Comparison of ENCODE assay signal across 19 cellular contexts in the genomic region with DNA sequence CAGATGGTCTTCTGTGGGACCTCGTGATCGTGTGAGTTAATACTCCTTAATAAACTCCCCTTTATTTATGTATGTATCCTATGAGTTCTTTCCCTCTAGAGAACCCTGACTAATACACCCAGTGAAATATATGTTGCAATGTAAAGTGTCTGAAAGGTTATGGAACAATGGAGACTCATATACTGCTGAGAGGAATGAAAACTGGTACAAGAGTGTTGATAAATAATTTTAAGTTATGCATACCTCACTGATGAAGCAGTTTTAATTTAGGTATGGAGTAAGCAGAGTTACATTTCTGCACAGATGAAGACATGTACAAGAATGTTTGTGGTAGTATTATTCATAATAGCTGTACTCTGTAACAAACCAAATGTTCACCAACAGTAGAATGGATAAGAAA.
DNase-seq lines count a peak whose midpoint lies in the region; ATAC-seq and TF ChIP-seq lines count a peak whose summit lies in the region.
"Had no signal": no experiment of that assay in that cellular context is flagged by ENCODE, and none has a peak within 500 bp of the region (broad histone marks: within the 10 kb centered on the region; RNA-seq: fewer than 3 reads in every experiment).

No MANE protein-coding gene starts in this region.

- no peaks in the 10 kb centered on the region for H3K9me3 ChIP-seq in mammary epithelial cell (replicated peaks; ENCODE audit: insufficient read depth, low read length)
- H3K9me3 ChIP-seq: BLaER1, Caco-2 had no signal

- POLR2A ChIA-PET in MCF 10A (lab: Yijun Ruan, JAX) = no interaction called here

- 77% methylated on average over 2 of the region's 2 CpGs for WGBS in mammary epithelial cell (ENCODE audit: low coverage, missing lambda C conversion rate)

- H4K20me1 ChIP-seq in mammary epithelial cell (ENCODE audit: insufficient read depth, low read length) = no peaks in the 10 kb centered on the region
- H4K20me1 ChIP-seq: BLaER1 had no signal

- H3K4me1 ChIP-seq in mammary epithelial cell (ENCODE audit: insufficient read depth, low read length) = no peaks in the 10 kb centered on the region
- H3K4me1 ChIP-seq: BLaER1, Caco-2 had no signal

- in situ Hi-C loops in mammary epithelial cell (cut with MboI; ENCODE audit: low sequenced_read_pairs in 2 of 2) = no loop called here

- intact Hi-C loops in mammary epithelial cell (cut with micrococcal nuclease) (no loop called here), MCF 10A (cut with micrococcal nuclease) (no loop called here), left cardiac atrium (cut with DNase I) (no loop called here)

- TF ChIP-seq CTCF in mammary epithelial cell (conservative IDR thresholded peaks at IDR 0.05 in 1 of 2, IDR thresholded peaks at IDR 0.05 in 1 of 2; ENCODE audit: extremely low read depth in 1 of 2, insufficient read depth in 1 of 2, low read depth in 1 of 2, low read length in 2 of 2) = no peak
- no peak for TF ChIP-seq CTCF in MCF 10A (IDR thresholded peaks at IDR 0.05; ENCODE audit: unreplicated experiment)

- no peak overlapping the region for H3K4me3 ChIP-seq in mammary epithelial cell (replicated peaks in 1 of 3; ENCODE audit: insufficient read depth in 1 of 3, low read depth in 2 of 3, low read length in 3 of 3)
- H3K4me3 ChIP-seq: BLaER1, GM23248 had no signal

- no peaks in the 10 kb centered on the region for H3K4me1 Mint-ChIP-seq in MCF 10A (ENCODE audit: insufficient read depth, unreplicated experiment)
- no peaks in the 10 kb centered on the region for H3K4me1 Mint-ChIP-seq in stimulated activated memory B cell treated with anti-CD40 and anti-IgM and Interleukin-4, amounts not matched to agents 10 μg/mL and 1 μg/mL and 100 μg/mL, for 72 hours
- H3K4me1 Mint-ChIP-seq: B cell; CD4-positive, CD25-positive, alpha-beta regulatory T cell had no signal

- CTCF ChIA-PET in mammary epithelial cell (lab: Charles Lee; ENCODE audit: low non-redundant PET) (no interaction called here), MCF 10A (lab: Yijun Ruan, JAX) (no interaction called here)

- no peak overlapping the region for H3K9ac ChIP-seq in mammary epithelial cell (ENCODE audit: insufficient read depth, low read length)
- H3K9ac ChIP-seq: BLaER1, GM23248 had no signal

- no peaks in the 10 kb centered on the region for H3K36me3 ChIP-seq in mammary epithelial cell (ENCODE audit: insufficient read depth, low read length)
- H3K36me3 ChIP-seq: BLaER1 had no signal

- peak; percentile 27 for ATAC-seq in stimulated activated memory B cell treated with anti-CD40 and anti-IgM and Interleukin-4, amounts not matched to agents 10 μg/mL and 1 μg/mL and 100 μg/mL, for 72 hours
- ATAC-seq in left cardiac atrium = no peak
- ATAC-seq in activated CD4-positive, CD25-positive, alpha-beta regulatory T cell treated with anti-CD3 and anti-CD28 coated beads, Interleukin-2, amount 50 U/mL, for 24 hours = no peak
- ATAC-seq in SK-N-SH treated with all-trans-retinoic acid at 6 μM for 48 hours = no peak
- ATAC-seq: CD8-positive, alpha-beta T cell had no signal

- H3K79me2 ChIP-seq in mammary epithelial cell (ENCODE audit: insufficient read depth, low read length) = no peaks in the 10 kb centered on the region

- H3K4me3 Mint-ChIP-seq in MCF 10A (ENCODE audit: unreplicated experiment) = no peak overlapping the region
- H3K4me3 Mint-ChIP-seq in stimulated activated memory B cell treated with anti-CD40 and anti-IgM and Interleukin-4, amounts not matched to agents 10 μg/mL and 1 μg/mL and 100 μg/mL, for 72 hours = no peak overlapping the region
- H3K4me3 Mint-ChIP-seq: B cell; CD4-positive, CD25-positive, alpha-beta regulatory T cell; CD8-positive, alpha-beta T cell had no signal

- H3K27ac Mint-ChIP-seq in MCF 10A (ENCODE audit: low read depth, unreplicated experiment) = no peak overlapping the region
- no peak overlapping the region for H3K27ac Mint-ChIP-seq in stimulated activated memory B cell treated with anti-CD40 and anti-IgM and Interleukin-4, amounts not matched to agents 10 μg/mL and 1 μg/mL and 100 μg/mL, for 72 hours
- H3K27ac Mint-ChIP-seq: B cell; CD4-positive, CD25-positive, alpha-beta regulatory T cell; CD8-positive, alpha-beta T cell had no signal

- H3K4me2 ChIP-seq in mammary epithelial cell (ENCODE audit: insufficient read depth, low read depth, low read length) = no peak overlapping the region
- H3K4me2 ChIP-seq: BLaER1 had no signal

- no peak overlapping the region for H3K27ac ChIP-seq in mammary epithelial cell (ENCODE audit: insufficient read depth, low read depth, low read length)
- no peak overlapping the region for H3K27ac ChIP-seq in epithelial cell of prostate
- H3K27ac ChIP-seq: 22Rv1, BLaER1, C4-2B, GM23248 had no signal

- H3K27me3 Mint-ChIP-seq in MCF 10A (ENCODE audit: insufficient read depth, unreplicated experiment) = no peaks in the 10 kb centered on the region
- H3K27me3 Mint-ChIP-seq in stimulated activated memory B cell treated with anti-CD40 and anti-IgM and Interleukin-4, amounts not matched to agents 10 μg/mL and 1 μg/mL and 100 μg/mL, for 72 hours = no peaks in the 10 kb centered on the region
- H3K27me3 Mint-ChIP-seq: B cell; CD4-positive, CD25-positive, alpha-beta regulatory T cell had no signal

- no peak overlapping the region for H2AFZ ChIP-seq in mammary epithelial cell (ENCODE audit: low read depth, low read length)
- H2AFZ ChIP-seq: GM23248 had no signal

- no TSS peak for BruUV-seq in mammary epithelial cell (replicated peaks; lab: Mats Ljungman, UMichigan)
- BruUV-seq in MCF 10A (replicated peaks; lab: Mats Ljungman, UMichigan) = no TSS peak

- no peaks in the 10 kb centered on the region for H3K36me3 Mint-ChIP-seq in MCF 10A (ENCODE audit: insufficient read depth, unreplicated experiment)
- H3K36me3 Mint-ChIP-seq in stimulated activated memory B cell treated with anti-CD40 and anti-IgM and Interleukin-4, amounts not matched to agents 10 μg/mL and 1 μg/mL and 100 μg/mL, for 72 hours = no peaks in the 10 kb centered on the region
- H3K36me3 Mint-ChIP-seq: CD4-positive, CD25-positive, alpha-beta regulatory T cell; CD8-positive, alpha-beta T cell had no signal

- dilution Hi-C loops in mammary epithelial cell (cut with HindIII; ENCODE audit: low sequenced_read_pairs) = no loop called here

- H3K9me3 Mint-ChIP-seq in MCF 10A (ENCODE audit: unreplicated experiment) = no peaks in the 10 kb centered on the region
- H3K9me3 Mint-ChIP-seq in stimulated activated memory B cell treated with anti-CD40 and anti-IgM and Interleukin-4, amounts not matched to agents 10 μg/mL and 1 μg/mL and 100 μg/mL, for 72 hours = no peaks in the 10 kb centered on the region

- H3K27me3 ChIP-seq in mammary epithelial cell (ENCODE audit: insufficient read depth, low read length) = peaks cover 1% of the 10 kb centered on the region
- H3K27me3 ChIP-seq: BLaER1 had no signal

- DNase-seq in mammary epithelial cell = peak; percentile 28
- DNase-seq in MCF 10A (ENCODE audit: unreplicated experiment) = no peak
- peak; percentile 26 for DNase-seq in epithelial cell of prostate (ENCODE audit: low read depth, low spot score)
- DNase-seq in left cardiac atrium = no peak
- DNase-seq: Caco-2; CD4-positive, CD25-positive, alpha-beta regulatory T cell; CD8-positive, alpha-beta T cell; DMS153; DND-41; GM23248; H7; HCEC 1CT had no signal

TF ChIP-seq in SK-N-SH treated with all-trans-retinoic acid at 6 μM for 48 hours, 23 proteins besides CTCF, POLR2A, EP300 and RAD21:
- TF ChIP-seq ISL1 (CRISPR knock-in tag; IDR thresholded peaks at IDR 0.05) (no peak), OSR1 (CRISPR knock-in tag; IDR thresholded peaks at IDR 0.05) (no peak), CSDC2 (CRISPR knock-in tag; IDR thresholded peaks at IDR 0.05) (no peak), ZFP30 (CRISPR knock-in tag; IDR thresholded peaks at IDR 0.05) (no peak), TCF4 (CRISPR knock-in tag; IDR thresholded peaks at IDR 0.05; ENCODE audit: borderline replicate concordance) (no peak), TOX (CRISPR knock-in tag; IDR thresholded peaks at IDR 0.05; ENCODE audit: borderline replicate concordance) (no peak), ARNTL (CRISPR knock-in tag; IDR thresholded peaks at IDR 0.05; ENCODE audit: borderline replicate concordance, low read depth) (no peak), ZNF8 (CRISPR knock-in tag; IDR thresholded peaks at IDR 0.05) (no peak), BACH2 (CRISPR knock-in tag; IDR thresholded peaks at IDR 0.05; ENCODE audit: borderline replicate concordance) (no peak), PPARA (CRISPR knock-in tag; IDR thresholded peaks at IDR 0.05; ENCODE audit: borderline replicate concordance) (no peak)
- TF ChIP-seq, protein P1, sequence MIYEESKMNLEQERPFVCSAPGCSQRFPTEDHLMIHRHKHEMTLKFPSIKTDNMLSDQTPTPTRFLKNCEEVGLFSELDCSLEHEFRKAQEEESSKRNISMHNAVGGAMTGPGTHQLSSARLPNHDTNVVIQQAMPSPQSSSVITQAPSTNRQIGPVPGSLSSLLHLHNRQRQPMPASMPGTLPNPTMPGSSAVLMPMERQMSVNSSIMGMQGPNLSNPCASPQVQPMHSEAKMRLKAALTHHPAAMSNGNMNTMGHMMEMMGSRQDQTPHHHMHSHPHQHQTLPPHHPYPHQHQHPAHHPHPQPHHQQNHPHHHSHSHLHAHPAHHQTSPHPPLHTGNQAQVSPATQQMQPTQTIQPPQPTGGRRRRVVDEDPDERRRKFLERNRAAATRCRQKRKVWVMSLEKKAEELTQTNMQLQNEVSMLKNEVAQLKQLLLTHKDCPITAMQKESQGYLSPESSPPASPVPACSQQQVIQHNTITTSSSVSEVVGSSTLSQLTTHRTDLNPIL (CRISPR knock-in tag; IDR thresholded peaks at IDR 0.05; ENCODE audit: low read depth) = no peak
- TF ChIP-seq, protein P2, sequence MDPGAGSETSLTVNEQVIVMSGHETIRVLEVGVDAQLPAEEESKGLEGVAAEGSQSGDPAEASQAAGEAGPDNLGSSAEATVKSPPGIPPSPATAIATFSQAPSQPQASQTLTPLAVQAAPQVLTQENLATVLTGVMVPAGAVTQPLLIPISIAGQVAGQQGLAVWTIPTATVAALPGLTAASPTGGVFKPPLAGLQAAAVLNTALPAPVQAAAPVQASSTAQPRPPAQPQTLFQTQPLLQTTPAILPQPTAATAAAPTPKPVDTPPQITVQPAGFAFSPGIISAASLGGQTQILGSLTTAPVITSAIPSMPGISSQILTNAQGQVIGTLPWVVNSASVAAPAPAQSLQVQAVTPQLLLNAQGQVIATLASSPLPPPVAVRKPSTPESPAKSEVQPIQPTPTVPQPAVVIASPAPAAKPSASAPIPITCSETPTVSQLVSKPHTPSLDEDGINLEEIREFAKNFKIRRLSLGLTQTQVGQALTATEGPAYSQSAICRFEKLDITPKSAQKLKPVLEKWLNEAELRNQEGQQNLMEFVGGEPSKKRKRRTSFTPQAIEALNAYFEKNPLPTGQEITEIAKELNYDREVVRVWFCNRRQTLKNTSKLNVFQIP (CRISPR knock-in tag; IDR thresholded peaks at IDR 0.05; ENCODE audit: borderline replicate concordance, low read depth) = no peak
TF ChIP-seq in SK-N-SH treated with all-trans-retinoic acid at 6 μM for 48 hours: peak in this region for 0.

Comparison
In these comparisons a context has a peak if more than half of its experiments do, and no peak if none do; other contexts are left out.
1. DNase-seq: peak in mammary epithelial cell (single experiment) and epithelial cell of prostate (single experiment); none in MCF 10A (single experiment) and left cardiac atrium (single experiment).